ENCODE assay signal across 2 cellular contexts in genomic region chr10:21694646-21695045, GRCh38.
TF ChIP-seq lines count a peak whose summit lies in the region.

No MANE protein-coding gene starts in this region.

TF ChIP-seq in GM23338, 12 proteins besides CTCF, POLR2A, EP300 and RAD21:
- TF ChIP-seq CREB1 (CRISPR knock-in tag; IDR thresholded peaks at IDR 0.05; ENCODE audit: low read depth): no peak

TF ChIP-seq in WTC11, 78 proteins besides CTCF, POLR2A, EP300 and RAD21:
- no peak for TF ChIP-seq USF1 (CRISPR knock-in tag; IDR thresholded peaks at IDR 0.05)
